Comparison of ENCODE assay signal across 1 cellular context in genomic region chr5:93382188-93382587, GRCh38.
TF ChIP-seq lines count a peak whose summit lies in the region.

No MANE protein-coding gene starts in this region.

TF ChIP-seq in GM12878, 131 proteins besides CTCF, POLR2A, EP300 and RAD21 (continued from another document):
- TF ChIP-seq ZBTB11 (CRISPR knock-in tag; IDR thresholded peaks at IDR 0.05), result no peak
- TF ChIP-seq PAX8 (IDR thresholded peaks at IDR 0.05), result no peak
- TF ChIP-seq SREBF1 (IDR thresholded peaks at IDR 0.05; ENCODE audit: low read length), result no peak
- no peak for TF ChIP-seq ZZZ3 (IDR thresholded peaks at IDR 0.05; ENCODE audit: control insufficient read depth, insufficient read length, low read depth)
- no peak for TF ChIP-seq ZSCAN29 (IDR thresholded peaks at IDR 0.05)
- TF ChIP-seq ZNF217 (IDR thresholded peaks at IDR 0.05), result no peak
- TF ChIP-seq ZBED1 (IDR thresholded peaks at IDR 0.05; ENCODE audit: borderline replicate concordance), result no peak
- TF ChIP-seq SMC3 (IDR thresholded peaks at IDR 0.05; ENCODE audit: borderline replicate concordance, low read length), result no peak
- TF ChIP-seq, protein P1, sequence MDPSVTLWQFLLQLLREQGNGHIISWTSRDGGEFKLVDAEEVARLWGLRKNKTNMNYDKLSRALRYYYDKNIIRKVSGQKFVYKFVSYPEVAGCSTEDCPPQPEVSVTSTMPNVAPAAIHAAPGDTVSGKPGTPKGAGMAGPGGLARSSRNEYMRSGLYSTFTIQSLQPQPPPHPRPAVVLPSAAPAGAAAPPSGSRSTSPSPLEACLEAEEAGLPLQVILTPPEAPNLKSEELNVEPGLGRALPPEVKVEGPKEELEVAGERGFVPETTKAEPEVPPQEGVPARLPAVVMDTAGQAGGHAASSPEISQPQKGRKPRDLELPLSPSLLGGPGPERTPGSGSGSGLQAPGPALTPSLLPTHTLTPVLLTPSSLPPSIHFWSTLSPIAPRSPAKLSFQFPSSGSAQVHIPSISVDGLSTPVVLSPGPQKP (IDR thresholded peaks at IDR 0.05; ENCODE audit: low read depth, low read length), result no peak
- no peak for TF ChIP-seq PRDM15 (CRISPR knock-in tag; IDR thresholded peaks at IDR 0.05)
- TF ChIP-seq ATF3 (IDR thresholded peaks at IDR 0.05; ENCODE audit: borderline replicate concordance, extremely low read depth, low read depth, low read length), result no peak
- no peak for TF ChIP-seq RFX5 (IDR thresholded peaks at IDR 0.05; ENCODE audit: low read depth, low read length)
- TF ChIP-seq TCF12 (IDR thresholded peaks at IDR 0.05; ENCODE audit: low read depth, low read length), result no peak
- no peak for TF ChIP-seq EZH2 (IDR thresholded peaks at IDR 0.05; ENCODE audit: borderline replicate concordance, control insufficient read depth, low read depth, low read length)
- TF ChIP-seq SKIL (IDR thresholded peaks at IDR 0.05; ENCODE audit: low read depth, poor library complexity, severe bottlenecking), result no peak
- TF ChIP-seq POLR2AphosphoS5 (IDR thresholded peaks at IDR 0.05; ENCODE audit: low read length), result no peak
